9 cellular contexts compared by ENCODE assay signal in genomic region chr2:219125225-219125885, GRCh38. TPM values are rescaled to one million over a fixed set of nuclear protein-coding genes. Genes with fewer than 3 reads are reported as not detected.
A peak's percentile ranks its signal among the peaks of the same experiment; 100 is the strongest.
DNase-seq lines count a peak whose midpoint lies in the region; FAIRE-seq and TF ChIP-seq lines count a peak whose summit lies in the region.
"Had no signal": no experiment of that assay in that cellular context is flagged by ENCODE, and none has a peak within 500 bp of the region (broad histone marks: within the 10 kb centered on the region; RNA-seq: fewer than 3 reads in every experiment).

No MANE protein-coding gene starts in this region.

- H3K4me1 ChIP-seq in esophagus muscularis mucosa = peaks cover 0 to 10% (median 6%) of the 10 kb centered on the region in 4 donors

- H3K27ac Mint-ChIP-seq in mesothelial cell of epicardium = peak overlapping the region; percentile 50
- H3K27ac Mint-ChIP-seq: T-cell had no signal

- H3K36me3 Mint-ChIP-seq in mesothelial cell of epicardium = no peaks in the 10 kb centered on the region

- H3K4me1 Mint-ChIP-seq in mesothelial cell of epicardium = peaks cover 36% of the 10 kb centered on the region

- 89% methylated on average over 10 of the region's 10 CpGs for WGBS in esophagus muscularis mucosa

- H3K27me3 ChIP-seq in bronchial epithelial cell (ENCODE audit: control insufficient read depth, insufficient read depth, low read length) (no peaks in the 10 kb centered on the region), esophagus muscularis mucosa (no peaks in the 10 kb centered on the region)

- H3K27ac ChIP-seq in esophagus muscularis mucosa (replicated peaks in 1 of 4) = no peak overlapping the region

- TF ChIP-seq EP300 in esophagus muscularis mucosa (IDR thresholded peaks at IDR 0.05) = no peak

- H3K9me3 Mint-ChIP-seq in mesothelial cell of epicardium = no peaks in the 10 kb centered on the region
- H3K9me3 Mint-ChIP-seq: T-cell had no signal

- no peaks in the 10 kb centered on the region for H3K27me3 Mint-ChIP-seq in mesothelial cell of epicardium (ENCODE audit: low read depth)
- H3K27me3 Mint-ChIP-seq: T-cell had no signal

- no peak for FAIRE-seq in bronchial epithelial cell (lab: Jason Lieb, UNC)

- intact Hi-C loops in esophagus muscularis mucosa (cut with DNase I) = no loop called here

- no peak overlapping the region for H3K4me3 Mint-ChIP-seq in mesothelial cell of epicardium
- H3K4me3 Mint-ChIP-seq: T-cell had no signal

- no peaks in the 10 kb centered on the region for H3K9me3 ChIP-seq in esophagus muscularis mucosa

- no peak overlapping the region for H3K4me3 ChIP-seq in bronchial epithelial cell (ENCODE audit: low read depth, low read length)
- H3K4me3 ChIP-seq in esophagus muscularis mucosa = no peak overlapping the region

- no peak for TF ChIP-seq POLR2A in esophagus muscularis mucosa (IDR thresholded peaks at IDR 0.05; ENCODE audit: low read depth)

- peak; percentile 83 for DNase-seq in AG20443 (ENCODE audit: low spot score)
- peak; percentile 46 for DNase-seq in HuH-7 (ENCODE audit: low spot score)
- peak; percentile 64 for DNase-seq in bronchial epithelial cell (ENCODE audit: low read depth)
- no peak for DNase-seq in mesothelial cell of epicardium (ENCODE audit: low spot score in 2 of 2, unreplicated experiment in 2 of 2)
- DNase-seq in germinal center (ENCODE audit: low spot score) = no peak
- no peak for DNase-seq in iPS-NIHi11 (ENCODE audit: low spot score)
- DNase-seq in esophagus muscularis mucosa (ENCODE audit: extremely low spot score) = no peak
- DNase-seq in DMS114 treated with DMSO at 0.1 percent for 48 hours (lab: John Stamatoyannopoulos, UW; ENCODE audit: unreplicated experiment) = no peak
- DNase-seq: T-cell had no signal

- TF ChIP-seq CTCF in bronchial epithelial cell (IDR thresholded peaks at IDR 0.05; ENCODE audit: insufficient read depth, low read length, severe bottlenecking) (no peak), mesothelial cell of epicardium (IDR thresholded peaks at IDR 0.05; ENCODE audit: unreplicated experiment) (no peak), esophagus muscularis mucosa (IDR thresholded peaks at IDR 0.05) (no peak)

- H3K36me3 ChIP-seq in bronchial epithelial cell (ENCODE audit: control insufficient read depth, insufficient read depth, low read length) = no peaks in the 10 kb centered on the region
- no peaks in the 10 kb centered on the region for H3K36me3 ChIP-seq in esophagus muscularis mucosa

RNA-seq across cellular contexts. Expression of gene NHEJ1, which starts 35.3 kb away (rescaled TPM):
- total RNA-seq in bronchial epithelial cell = 10.2 and 22.1 TPM in 2 replicates
- total RNA-seq in mesothelial cell of epicardium = 11.0 to 11.7 TPM (median 11.5 TPM) in 3 replicates
- total RNA-seq in esophagus muscularis mucosa = 10 to 100 TPM; 15.1 to 24.4 (median 17.8) TPM

RNA-seq across cellular contexts. Expression of gene SLC23A3, which starts 44.5 kb away (rescaled TPM):
- total RNA-seq in bronchial epithelial cell = 1.3 and 1.9 TPM in 2 replicates
- total RNA-seq in mesothelial cell of epicardium = 1.6 to 2.6 TPM (median 1.7 TPM) in 3 replicates
- total RNA-seq in esophagus muscularis mucosa = under 1 TPM; 0.23 to 0.58 (median 0.37) TPM

RNA-seq across cellular contexts. Expression of gene CNPPD1, which starts 51.4 kb away (rescaled TPM):
- total RNA-seq in bronchial epithelial cell (44.2 and 54.5 TPM in 2 replicates), mesothelial cell of epicardium (24.4 to 28.2 TPM (median 27.5 TPM) in 3 replicates), esophagus muscularis mucosa (10 to 100 TPM; 41.9 to 98.0 (median 61.9) TPM)

RNA-seq across cellular contexts. Expression of gene RETREG2, which starts 52.7 kb away (rescaled TPM):
- total RNA-seq in bronchial epithelial cell (57.4 and 110 TPM in 2 replicates), mesothelial cell of epicardium (70.0 to 75.2 TPM (median 74.2 TPM) in 3 replicates), esophagus muscularis mucosa (10 to 100 TPM; 44.0 to 69.3 (median 56.3) TPM)

Comparison
In these comparisons a context has a peak if more than half of its experiments do, and no peak if none do; other contexts are left out.
1. DNase-seq: peak in AG20443 (single experiment), HuH-7 (single experiment) and bronchial epithelial cell (single experiment); none in mesothelial cell of epicardium (0 of 2), germinal center (single experiment), iPS-NIHi11 (single experiment), esophagus muscularis mucosa (single experiment) and DMS114 treated with DMSO at 0.1 percent for 48 hours (single experiment).